26 cellular contexts compared by ENCODE assay signal in the genomic region with DNA sequence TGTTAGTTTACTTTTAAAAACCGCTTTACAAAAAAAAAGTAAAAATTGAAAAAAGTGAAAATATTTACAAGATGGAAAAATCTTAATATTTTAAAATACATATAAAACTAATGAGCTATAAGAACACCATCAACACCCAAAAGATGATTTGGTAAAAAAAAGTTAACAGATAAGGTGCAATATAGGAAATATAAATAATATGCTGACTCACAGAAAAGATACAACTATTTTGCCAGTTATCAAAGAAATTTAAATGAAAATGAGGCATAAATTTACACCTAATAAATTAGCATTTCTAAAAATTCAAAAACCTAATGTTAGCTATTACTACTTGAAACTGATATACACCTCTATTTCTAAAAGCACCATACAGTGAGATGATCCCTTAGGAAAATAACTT.
"Had no signal": no experiment of that assay in that cellular context is flagged by ENCODE, and none has a peak within 500 bp of the region (broad histone marks: within the 10 kb centered on the region; RNA-seq: fewer than 3 reads in every experiment).

No MANE protein-coding gene starts in this region.

- H3K27ac ChIP-seq: ascending aorta, brain microvascular endothelial cell, colonic mucosa, gastrocnemius medialis, heart left ventricle had no signal

- H3K4me3 ChIP-seq: ascending aorta, colonic mucosa, gastrocnemius medialis, heart left ventricle had no signal

- DNase-seq: activated CD4-positive, alpha-beta memory T cell treated with anti-CD3 and anti-CD28 coated beads for 36 hours; activated CD4-positive, alpha-beta T cell treated with anti-CD3 and anti-CD28 coated beads for 36 hours; activated CD4-positive, alpha-beta T cell treated with anti-CD3 and anti-CD28 coated beads, Interleukin-2, amount 10 ng/mL, durations not matched to agents 24 days and 14 days; activated CD4-positive, CD25-positive, alpha-beta regulatory T cell; activated CD4-positive, CD25-positive, alpha-beta regulatory T cell treated with anti-CD3 and anti-CD28 coated beads, Interleukin-2, amount 50 U/mL, for 72 hours; activated CD8-positive, alpha-beta memory T cell treated with anti-CD3 and anti-CD28 coated beads, Interleukin-2, amount 10 ng/mL, durations not matched to agents 7 days and 5 days; activated CD8-positive, alpha-beta memory T cell treated with anti-CD3 and anti-CD28 coated beads, Interleukin-2, amount 50 U/mL, for 4 hours; activated CD8-positive, alpha-beta T cell treated with anti-CD3 and anti-CD28 coated beads, Interleukin-2, amount 10 ng/mL, durations not matched to agents 7 days and 5 days; activated gamma-delta T cell; activated naive CD4-positive, alpha-beta T cell; activated naive CD4-positive, alpha-beta T cell treated with anti-CD3 and anti-CD28 coated beads, Interleukin-2, amount 10 ng/mL, durations not matched to agents 7 days and 5 days; activated naive CD8-positive, alpha-beta T cell treated with anti-CD3 and anti-CD28 coated beads, Interleukin-2, amount 10 ng/mL, durations not matched to agents 7 days and 5 days; activated T-cell treated with anti-CD3 and anti-CD28 coated beads, Interleukin-2, amount 50 U/mL, for 1 hour; activated T-cell treated with anti-CD3 and anti-CD28 coated beads, Interleukin-2, amount 50 U/mL, for 48 hours; brain microvascular endothelial cell; colonic mucosa; effector CD8-positive, alpha-beta T cell; foreskin fibroblast; gastrocnemius medialis; glutamatergic neuron; heart left ventricle; T-helper 2 cell had no signal

- H3K4me1 ChIP-seq: ascending aorta, colonic mucosa, gastrocnemius medialis, heart left ventricle had no signal

- ATAC-seq: activated CD4-positive, alpha-beta T cell treated with anti-CD3 and anti-CD28 coated beads for 36 hours; activated CD8-positive, alpha-beta memory T cell treated with anti-CD3 and anti-CD28 coated beads, Interleukin-2, amount 10 ng/mL, durations not matched to agents 7 days and 5 days; activated CD8-positive, alpha-beta T cell treated with anti-CD3 and anti-CD28 coated beads, Interleukin-2, amount 10 ng/mL, durations not matched to agents 7 days and 5 days; activated naive CD4-positive, alpha-beta T cell treated with anti-CD3 and anti-CD28 coated beads, Interleukin-2, amount 50 U/mL, for 72 hours; esophagus mucosa; gastrocnemius medialis; heart left ventricle had no signal

- FAIRE-seq: bronchial epithelial cell had no signal

- H3K36me3 ChIP-seq: ascending aorta, brain microvascular endothelial cell, colonic mucosa, gastrocnemius medialis, heart left ventricle had no signal

- H3K9me3 ChIP-seq: ascending aorta, colonic mucosa, gastrocnemius medialis had no signal

- H3K27me3 ChIP-seq: ascending aorta, brain microvascular endothelial cell, colonic mucosa, gastrocnemius medialis, heart left ventricle had no signal
